ENCODE assay signal across 1 cellular context in the genomic region with DNA sequence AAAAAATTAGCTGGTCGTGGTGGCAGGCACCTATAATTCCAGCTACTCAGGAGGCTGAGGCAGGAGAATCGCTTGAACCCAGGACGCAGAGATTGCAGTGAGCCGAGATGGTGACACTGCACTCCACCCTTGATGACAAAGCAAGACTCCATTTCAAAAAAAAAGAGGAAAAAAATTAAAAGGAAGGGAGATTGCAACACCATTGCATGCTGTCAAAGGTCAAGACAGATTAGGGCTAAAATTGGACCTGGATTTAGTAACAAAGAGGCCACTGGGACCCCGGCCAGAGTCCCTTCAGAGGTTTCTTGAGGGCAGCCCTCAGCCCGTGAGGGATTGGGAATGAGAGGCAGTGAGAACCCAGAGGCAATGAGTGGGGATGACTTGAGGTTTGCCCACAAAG.
TF ChIP-seq lines count a peak whose summit lies in the region.

No MANE protein-coding gene starts in this region.

TF ChIP-seq in K562, 482 proteins besides CTCF, POLR2A, EP300 and RAD21 (continued from another document and continues in another):
- TF ChIP-seq CBX5 (IDR thresholded peaks at IDR 0.05; ENCODE audit: borderline replicate concordance, low read depth) (no peak), SP2 (IDR thresholded peaks at IDR 0.05; ENCODE audit: extremely low read depth, low read depth, low read length, poor library complexity, severe bottlenecking) (no peak), TRIM24 (IDR thresholded peaks at IDR 0.05) (peak; percentile 73 to 78; a peak in 3 of 4 replicates), MBD2 (IDR thresholded peaks at IDR 0.05; ENCODE audit: borderline replicate concordance, low read depth) (no peak), SMC3 (conservative IDR thresholded peaks at IDR 0.05; ENCODE audit: insufficient read depth, low read depth, low read length) (no peak), ZNF668 (CRISPR knock-in tag; IDR thresholded peaks at IDR 0.05) (no peak), RBM34 (IDR thresholded peaks at IDR 0.05; ENCODE audit: borderline replicate concordance, insufficient read depth, low read length) (no peak), ERF (CRISPR knock-in tag; IDR thresholded peaks at IDR 0.05) (no peak), PRPF4 (IDR thresholded peaks at IDR 0.05; ENCODE audit: insufficient read depth, low read depth, low read length, poor library complexity, severe bottlenecking) (no peak), MYBL2 (IDR thresholded peaks at IDR 0.05; ENCODE audit: low read depth) (no peak), MYBL2 (CRISPR knock-in tag; IDR thresholded peaks at IDR 0.05; ENCODE audit: borderline replicate concordance) (no peak), TCF3 (CRISPR knock-in tag; IDR thresholded peaks at IDR 0.05) (no peak), HDAC1 (IDR thresholded peaks at IDR 0.05) (0 out of 4 replicates have a peak, but pooled peaks of 1 of the 2 experiments have one; percentile 14), TAF1 (IDR thresholded peaks at IDR 0.05; ENCODE audit: control insufficient read depth, extremely low read depth, insufficient read depth, low read length, severe bottlenecking) (no peak), DACH1 (IDR thresholded peaks at IDR 0.05; ENCODE audit: partially characterized antibody) (no peak), ZNF75A (CRISPR knock-in tag; IDR thresholded peaks at IDR 0.05) (no peak), JUN (IDR thresholded peaks at IDR 0.05; ENCODE audit: borderline replicate concordance, low read depth, low read length) (no peak), JUN (CRISPR knock-in tag; IDR thresholded peaks at IDR 0.05; ENCODE audit: borderline replicate concordance) (no peak), CXXC5 (CRISPR knock-in tag; IDR thresholded peaks at IDR 0.05) (peak; percentile 15; the same call in 1 of the 2 replicates), ZNF384 (IDR thresholded peaks at IDR 0.05; ENCODE audit: low read depth, low read length) (peak; percentile 90), HNRNPH1 (optimal IDR thresholded peaks at IDR 0.05; ENCODE audit: low read depth, low read length) (no peak), PHF20 (IDR thresholded peaks at IDR 0.05; ENCODE audit: partially characterized antibody) (no peak), MAFG (tag; conservative IDR thresholded peaks at IDR 0.05) (peak; percentile 81), C11orf30 (IDR thresholded peaks at IDR 0.05; ENCODE audit: low read depth) (peak; percentile 86), NR3C1 (CRISPR knock-in tag; IDR thresholded peaks at IDR 0.05) (no peak), ATF7 (IDR thresholded peaks at IDR 0.05) (peak; percentile 42; the same call in 1 of the 2 replicates), SREBF1 (IDR thresholded peaks at IDR 0.05; ENCODE audit: borderline replicate concordance, low read depth, low read length) (no peak), MEF2A (IDR thresholded peaks at IDR 0.05; ENCODE audit: control insufficient read depth, low read depth, low read length) (0 out of 2 replicates have a peak, but pooled peaks have one; percentile 58), BCOR (IDR thresholded peaks at IDR 0.05) (peak; percentile 58), MEIS2 (IDR thresholded peaks at IDR 0.05; ENCODE audit: partially characterized antibody) (peak; percentile 48), ZNF324 (CRISPR knock-in tag; IDR thresholded peaks at IDR 0.05) (no peak), ZNF184 (CRISPR knock-in tag; IDR thresholded peaks at IDR 0.05) (no peak), CTBP1 (IDR thresholded peaks at IDR 0.05; ENCODE audit: borderline replicate concordance) (peak; percentile 14; the same call in 1 of the 2 replicates), ARNT (IDR thresholded peaks at IDR 0.05) (peak in 1 of 2 experiments; percentile 50; a peak in 1 of 4 replicates), CCNT2 (IDR thresholded peaks at IDR 0.05; ENCODE audit: borderline replicate concordance, extremely low read depth, insufficient read length, low read depth, low read length) (no peak), TAL1 (IDR thresholded peaks at IDR 0.05) (0 out of 2 replicates have a peak, but pooled peaks have one; percentile 4), CHD2 (IDR thresholded peaks at IDR 0.05; ENCODE audit: low read depth, low read length) (no peak)
- TF ChIP-seq, protein P1, sequence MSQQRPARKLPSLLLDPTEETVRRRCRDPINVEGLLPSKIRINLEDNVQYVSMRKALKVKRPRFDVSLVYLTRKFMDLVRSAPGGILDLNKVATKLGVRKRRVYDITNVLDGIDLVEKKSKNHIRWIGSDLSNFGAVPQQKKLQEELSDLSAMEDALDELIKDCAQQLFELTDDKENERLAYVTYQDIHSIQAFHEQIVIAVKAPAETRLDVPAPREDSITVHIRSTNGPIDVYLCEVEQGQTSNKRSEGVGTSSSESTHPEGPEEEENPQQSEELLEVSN (IDR thresholded peaks at IDR 0.05; ENCODE audit: borderline replicate concordance in 1 of 2, extremely low read depth in 1 of 2, insufficient read depth in 1 of 2, insufficient read length in 1 of 2, low read depth in 1 of 2, low read length in 1 of 2, poor library complexity in 1 of 2, severe bottlenecking in 1 of 2): no peak
- TF ChIP-seq, protein P2, sequence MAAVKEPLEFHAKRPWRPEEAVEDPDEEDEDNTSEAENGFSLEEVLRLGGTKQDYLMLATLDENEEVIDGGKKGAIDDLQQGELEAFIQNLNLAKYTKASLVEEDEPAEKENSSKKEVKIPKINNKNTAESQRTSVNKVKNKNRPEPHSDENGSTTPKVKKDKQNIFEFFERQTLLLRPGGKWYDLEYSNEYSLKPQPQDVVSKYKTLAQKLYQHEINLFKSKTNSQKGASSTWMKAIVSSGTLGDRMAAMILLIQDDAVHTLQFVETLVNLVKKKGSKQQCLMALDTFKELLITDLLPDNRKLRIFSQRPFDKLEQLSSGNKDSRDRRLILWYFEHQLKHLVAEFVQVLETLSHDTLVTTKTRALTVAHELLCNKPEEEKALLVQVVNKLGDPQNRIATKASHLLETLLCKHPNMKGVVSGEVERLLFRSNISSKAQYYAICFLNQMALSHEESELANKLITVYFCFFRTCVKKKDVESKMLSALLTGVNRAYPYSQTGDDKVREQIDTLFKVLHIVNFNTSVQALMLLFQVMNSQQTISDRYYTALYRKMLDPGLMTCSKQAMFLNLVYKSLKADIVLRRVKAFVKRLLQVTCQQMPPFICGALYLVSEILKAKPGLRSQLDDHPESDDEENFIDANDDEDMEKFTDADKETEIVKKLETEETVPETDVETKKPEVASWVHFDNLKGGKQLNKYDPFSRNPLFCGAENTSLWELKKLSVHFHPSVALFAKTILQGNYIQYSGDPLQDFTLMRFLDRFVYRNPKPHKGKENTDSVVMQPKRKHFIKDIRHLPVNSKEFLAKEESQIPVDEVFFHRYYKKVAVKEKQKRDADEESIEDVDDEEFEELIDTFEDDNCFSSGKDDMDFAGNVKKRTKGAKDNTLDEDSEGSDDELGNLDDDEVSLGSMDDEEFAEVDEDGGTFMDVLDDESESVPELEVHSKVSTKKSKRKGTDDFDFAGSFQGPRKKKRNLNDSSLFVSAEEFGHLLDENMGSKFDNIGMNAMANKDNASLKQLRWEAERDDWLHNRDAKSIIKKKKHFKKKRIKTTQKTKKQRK (IDR thresholded peaks at IDR 0.05; ENCODE audit: borderline replicate concordance, low read depth, low read length): no peak
- TF ChIP-seq, protein P3, sequence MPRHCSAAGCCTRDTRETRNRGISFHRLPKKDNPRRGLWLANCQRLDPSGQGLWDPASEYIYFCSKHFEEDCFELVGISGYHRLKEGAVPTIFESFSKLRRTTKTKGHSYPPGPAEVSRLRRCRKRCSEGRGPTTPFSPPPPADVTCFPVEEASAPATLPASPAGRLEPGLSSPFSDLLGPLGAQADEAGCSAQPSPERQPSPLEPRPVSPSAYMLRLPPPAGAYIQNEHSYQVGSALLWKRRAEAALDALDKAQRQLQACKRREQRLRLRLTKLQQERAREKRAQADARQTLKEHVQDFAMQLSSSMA (CRISPR knock-in tag; IDR thresholded peaks at IDR 0.05): no peak
- TF ChIP-seq, protein P4, sequence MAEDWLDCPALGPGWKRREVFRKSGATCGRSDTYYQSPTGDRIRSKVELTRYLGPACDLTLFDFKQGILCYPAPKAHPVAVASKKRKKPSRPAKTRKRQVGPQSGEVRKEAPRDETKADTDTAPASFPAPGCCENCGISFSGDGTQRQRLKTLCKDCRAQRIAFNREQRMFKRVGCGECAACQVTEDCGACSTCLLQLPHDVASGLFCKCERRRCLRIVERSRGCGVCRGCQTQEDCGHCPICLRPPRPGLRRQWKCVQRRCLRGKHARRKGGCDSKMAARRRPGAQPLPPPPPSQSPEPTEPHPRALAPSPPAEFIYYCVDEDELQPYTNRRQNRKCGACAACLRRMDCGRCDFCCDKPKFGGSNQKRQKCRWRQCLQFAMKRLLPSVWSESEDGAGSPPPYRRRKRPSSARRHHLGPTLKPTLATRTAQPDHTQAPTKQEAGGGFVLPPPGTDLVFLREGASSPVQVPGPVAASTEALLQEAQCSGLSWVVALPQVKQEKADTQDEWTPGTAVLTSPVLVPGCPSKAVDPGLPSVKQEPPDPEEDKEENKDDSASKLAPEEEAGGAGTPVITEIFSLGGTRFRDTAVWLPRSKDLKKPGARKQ (CRISPR knock-in tag; IDR thresholded peaks at IDR 0.05): no peak
- TF ChIP-seq, protein P5, sequence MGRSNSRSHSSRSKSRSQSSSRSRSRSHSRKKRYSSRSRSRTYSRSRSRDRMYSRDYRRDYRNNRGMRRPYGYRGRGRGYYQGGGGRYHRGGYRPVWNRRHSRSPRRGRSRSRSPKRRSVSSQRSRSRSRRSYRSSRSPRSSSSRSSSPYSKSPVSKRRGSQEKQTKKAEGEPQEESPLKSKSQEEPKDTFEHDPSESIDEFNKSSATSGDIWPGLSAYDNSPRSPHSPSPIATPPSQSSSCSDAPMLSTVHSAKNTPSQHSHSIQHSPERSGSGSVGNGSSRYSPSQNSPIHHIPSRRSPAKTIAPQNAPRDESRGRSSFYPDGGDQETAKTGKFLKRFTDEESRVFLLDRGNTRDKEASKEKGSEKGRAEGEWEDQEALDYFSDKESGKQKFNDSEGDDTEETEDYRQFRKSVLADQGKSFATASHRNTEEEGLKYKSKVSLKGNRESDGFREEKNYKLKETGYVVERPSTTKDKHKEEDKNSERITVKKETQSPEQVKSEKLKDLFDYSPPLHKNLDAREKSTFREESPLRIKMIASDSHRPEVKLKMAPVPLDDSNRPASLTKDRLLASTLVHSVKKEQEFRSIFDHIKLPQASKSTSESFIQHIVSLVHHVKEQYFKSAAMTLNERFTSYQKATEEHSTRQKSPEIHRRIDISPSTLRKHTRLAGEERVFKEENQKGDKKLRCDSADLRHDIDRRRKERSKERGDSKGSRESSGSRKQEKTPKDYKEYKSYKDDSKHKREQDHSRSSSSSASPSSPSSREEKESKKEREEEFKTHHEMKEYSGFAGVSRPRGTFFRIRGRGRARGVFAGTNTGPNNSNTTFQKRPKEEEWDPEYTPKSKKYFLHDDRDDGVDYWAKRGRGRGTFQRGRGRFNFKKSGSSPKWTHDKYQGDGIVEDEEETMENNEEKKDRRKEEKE (IDR thresholded peaks at IDR 0.05; ENCODE audit: borderline replicate concordance in 1 of 2, control insufficient read depth in 1 of 2, low read depth in 2 of 2, low read length in 1 of 2): no peak
- TF ChIP-seq, protein P6, sequence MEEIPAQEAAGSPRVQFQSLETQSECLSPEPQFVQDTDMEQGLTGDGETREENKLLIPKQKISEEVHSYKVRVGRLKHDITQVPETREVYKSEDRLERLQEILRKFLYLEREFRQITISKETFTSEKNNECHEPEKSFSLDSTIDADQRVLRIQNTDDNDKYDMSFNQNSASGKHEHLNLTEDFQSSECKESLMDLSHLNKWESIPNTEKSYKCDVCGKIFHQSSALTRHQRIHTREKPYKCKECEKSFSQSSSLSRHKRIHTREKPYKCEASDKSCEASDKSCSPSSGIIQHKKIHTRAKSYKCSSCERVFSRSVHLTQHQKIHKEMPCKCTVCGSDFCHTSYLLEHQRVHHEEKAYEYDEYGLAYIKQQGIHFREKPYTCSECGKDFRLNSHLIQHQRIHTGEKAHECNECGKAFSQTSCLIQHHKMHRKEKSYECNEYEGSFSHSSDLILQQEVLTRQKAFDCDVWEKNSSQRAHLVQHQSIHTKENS (CRISPR knock-in tag; IDR thresholded peaks at IDR 0.05): no peak
- TF ChIP-seq, protein P7, sequence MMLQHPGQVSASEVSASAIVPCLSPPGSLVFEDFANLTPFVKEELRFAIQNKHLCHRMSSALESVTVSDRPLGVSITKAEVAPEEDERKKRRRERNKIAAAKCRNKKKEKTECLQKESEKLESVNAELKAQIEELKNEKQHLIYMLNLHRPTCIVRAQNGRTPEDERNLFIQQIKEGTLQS (IDR thresholded peaks at IDR 0.05): peak; percentile 68
- TF ChIP-seq, protein P7 (CRISPR knock-in tag; conservative IDR thresholded peaks at IDR 0.05): no peak
- TF ChIP-seq, protein P8, sequence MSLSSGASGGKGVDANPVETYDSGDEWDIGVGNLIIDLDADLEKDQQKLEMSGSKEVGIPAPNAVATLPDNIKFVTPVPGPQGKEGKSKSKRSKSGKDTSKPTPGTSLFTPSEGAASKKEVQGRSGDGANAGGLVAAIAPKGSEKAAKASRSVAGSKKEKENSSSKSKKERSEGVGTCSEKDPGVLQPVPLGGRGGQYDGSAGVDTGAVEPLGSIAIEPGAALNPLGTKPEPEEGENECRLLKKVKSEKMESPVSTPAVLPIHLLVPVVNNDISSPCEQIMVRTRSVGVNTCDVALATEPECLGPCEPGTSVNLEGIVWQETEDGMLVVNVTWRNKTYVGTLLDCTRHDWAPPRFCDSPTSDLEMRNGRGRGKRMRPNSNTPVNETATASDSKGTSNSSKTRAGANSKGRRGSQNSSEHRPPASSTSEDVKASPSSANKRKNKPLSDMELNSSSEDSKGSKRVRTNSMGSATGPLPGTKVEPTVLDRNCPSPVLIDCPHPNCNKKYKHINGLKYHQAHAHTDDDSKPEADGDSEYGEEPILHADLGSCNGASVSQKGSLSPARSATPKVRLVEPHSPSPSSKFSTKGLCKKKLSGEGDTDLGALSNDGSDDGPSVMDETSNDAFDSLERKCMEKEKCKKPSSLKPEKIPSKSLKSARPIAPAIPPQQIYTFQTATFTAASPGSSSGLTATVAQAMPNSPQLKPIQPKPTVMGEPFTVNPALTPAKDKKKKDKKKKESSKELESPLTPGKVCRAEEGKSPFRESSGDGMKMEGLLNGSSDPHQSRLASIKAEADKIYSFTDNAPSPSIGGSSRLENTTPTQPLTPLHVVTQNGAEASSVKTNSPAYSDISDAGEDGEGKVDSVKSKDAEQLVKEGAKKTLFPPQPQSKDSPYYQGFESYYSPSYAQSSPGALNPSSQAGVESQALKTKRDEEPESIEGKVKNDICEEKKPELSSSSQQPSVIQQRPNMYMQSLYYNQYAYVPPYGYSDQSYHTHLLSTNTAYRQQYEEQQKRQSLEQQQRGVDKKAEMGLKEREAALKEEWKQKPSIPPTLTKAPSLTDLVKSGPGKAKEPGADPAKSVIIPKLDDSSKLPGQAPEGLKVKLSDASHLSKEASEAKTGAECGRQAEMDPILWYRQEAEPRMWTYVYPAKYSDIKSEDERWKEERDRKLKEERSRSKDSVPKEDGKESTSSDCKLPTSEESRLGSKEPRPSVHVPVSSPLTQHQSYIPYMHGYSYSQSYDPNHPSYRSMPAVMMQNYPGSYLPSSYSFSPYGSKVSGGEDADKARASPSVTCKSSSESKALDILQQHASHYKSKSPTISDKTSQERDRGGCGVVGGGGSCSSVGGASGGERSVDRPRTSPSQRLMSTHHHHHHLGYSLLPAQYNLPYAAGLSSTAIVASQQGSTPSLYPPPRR (CRISPR knock-in tag; IDR thresholded peaks at IDR 0.05; ENCODE audit: borderline replicate concordance): no peak
